Comparison of ENCODE assay signal across 25 cellular contexts in genomic region chrX:153631346-153631745, GRCh38. TPM values are rescaled to one million over a fixed set of nuclear protein-coding genes. Genes with fewer than 3 reads are reported as not detected.
"Had no signal": no experiment of that assay in that cellular context is flagged by ENCODE, and none has a peak within 500 bp of the region (broad histone marks: within the 10 kb centered on the region; RNA-seq: fewer than 3 reads in every experiment).

No MANE protein-coding gene starts in this region.

- H3K27me3 ChIP-seq: SJSA1 had no signal

- H3K9ac ChIP-seq: KMS-11 had no signal

- H3K4me2 ChIP-seq: KMS-11 had no signal

- DNase-seq: Kasumi-1, MM.1S, NCI-H1092 treated with DMSO at 0.1 percent for 48 hours, NCI-H1436, NCI-H187, NCI-H2029, NCI-H2081 treated with DMSO at 0.1 percent for 48 hours, NCI-H2171, NCI-H226, NCI-H446, NCI-H510A, NCI-H524 treated with DMSO at 0.1 percent for 48 hours, NCI-H69, NCI-H774, Right ventricle myocardium superior, RPMI8226, SIG-M5 had no signal

- H3K9me3 ChIP-seq: SJSA1 had no signal

- H3K27ac ChIP-seq: KMS-11, SJSA1, SK-N-MC had no signal

- FAIRE-seq: K562, RCC 7860 had no signal

- H3K4me3 ChIP-seq: K562, SJSA1, SK-N-MC had no signal

- H3K36me3 ChIP-seq: SJSA1 had no signal

- H3K4me1 ChIP-seq: SJSA1 had no signal

RNA-seq across cellular contexts. Expression of gene DUSP9, which starts 15.7 kb away (rescaled TPM):
- total RNA-seq: HT1080, Right ventricle myocardium superior had no signal
- polyA plus RNA-seq: IgD-negative memory B cell had no signal

RNA-seq across cellular contexts. Expression of gene PNCK, which starts 42.3 kb away (rescaled TPM):
- total RNA-seq: HT1080, M059J, SJSA1 had no signal
- polyA plus RNA-seq: IgD-negative memory B cell had no signal
